In genomic region chr9:108994695-108995094, GRCh38 we compare ENCODE assay signal across 8 cellular contexts. TPM values are rescaled to one million over a fixed set of nuclear protein-coding genes. Genes with fewer than 3 reads are reported as not detected.
DNase-seq lines count a peak whose midpoint lies in the region; ATAC-seq and TF ChIP-seq lines count a peak whose summit lies in the region.

No MANE protein-coding gene starts in this region.

- H3K4me3 Mint-ChIP-seq in mesothelial cell of epicardium, result no peak overlapping the region

- no peaks in the 10 kb centered on the region for H3K9me3 Mint-ChIP-seq in mesothelial cell of epicardium

- DNase-seq in UCSD-AML1 (lab: John Stamatoyannopoulos, UW; ENCODE audit: unreplicated experiment) (peak; percentile 36), mesothelial cell of epicardium (ENCODE audit: low spot score in 2 of 2, unreplicated experiment in 2 of 2) (no peak), NCI-H1694 treated with DMSO at 0.1 percent for 48 hours (lab: John Stamatoyannopoulos, UW) (no peak), NCI-H2227 (lab: John Stamatoyannopoulos, UW; ENCODE audit: unreplicated experiment) (no peak), NCI-H345 (lab: John Stamatoyannopoulos, UW) (no peak)
- no peak for DNase-seq in stimulated activated naive CD4-positive, alpha-beta T cell treated with Interleukin-2 at 50 U/mL for 16 hours (lab: John Stamatoyannopoulos, UW)

- peak; percentile 80 for ATAC-seq in GM19328 (IDR thresholded peaks at IDR 0.05; ENCODE audit: unreplicated experiment)
- peak; percentile 87 for ATAC-seq in HG03066 (IDR thresholded peaks at IDR 0.05; ENCODE audit: low read depth, unreplicated experiment)

- peak overlapping the region; percentile 50 for H3K27ac Mint-ChIP-seq in mesothelial cell of epicardium

- H3K4me1 Mint-ChIP-seq in mesothelial cell of epicardium, result peaks cover 35% of the 10 kb centered on the region

- H3K36me3 Mint-ChIP-seq in mesothelial cell of epicardium, result peaks cover 9% of the 10 kb centered on the region

- H3K27me3 Mint-ChIP-seq in mesothelial cell of epicardium (ENCODE audit: low read depth), result no peaks in the 10 kb centered on the region

- TF ChIP-seq CTCF in mesothelial cell of epicardium (IDR thresholded peaks at IDR 0.05; ENCODE audit: unreplicated experiment), result no peak

RNA-seq across cellular contexts. Expression of gene CTNNAL1, which starts 18.6 kb away (rescaled TPM):
- total RNA-seq in mesothelial cell of epicardium, result 26.7 to 28.1 TPM (median 27.9 TPM) in 3 replicates
